In genomic region chr2:216775043-216775453, GRCh38 we compare ENCODE assay signal across 9 cellular contexts.
A peak's percentile ranks its signal among the peaks of the same experiment; 100 is the strongest.
DNase-seq lines count a peak whose midpoint lies in the region; ATAC-seq and FAIRE-seq lines count a peak whose summit lies in the region.
"Had no signal": no experiment of that assay in that cellular context is flagged by ENCODE, and none has a peak within 500 bp of the region (broad histone marks: within the 10 kb centered on the region; RNA-seq: fewer than 3 reads in every experiment).

No MANE protein-coding gene starts in this region.

- FAIRE-seq in HTR-8/SVneo (lab: Jason Lieb, UNC) = peak; percentile 90

- peak; percentile 99 for DNase-seq in A172 (ENCODE audit: low spot score)
- peak; percentile 93 for DNase-seq in HTR-8/SVneo (ENCODE audit: insufficient read length, low spot score)
- DNase-seq in astrocyte of the hippocampus (ENCODE audit: low read depth, low spot score) = peak; percentile 96
- DNase-seq in islet precursor cell = peak; percentile 99
- no peak for DNase-seq in NCI-H524 treated with DMSO at 0.1 percent for 48 hours (lab: John Stamatoyannopoulos, UW)
- DNase-seq in stimulated activated naive CD4-positive, alpha-beta T cell treated with Interleukin-2 at 50 U/mL for 16 hours (lab: John Stamatoyannopoulos, UW) = no peak
- DNase-seq: CD4-positive, CD25-positive, alpha-beta regulatory T cell had no signal

- ATAC-seq in HG02588 (IDR thresholded peaks at IDR 0.05; ENCODE audit: unreplicated experiment) (no peak), GM19023 (IDR thresholded peaks at IDR 0.05; ENCODE audit: unreplicated experiment) (no peak)

Comparison
In these comparisons a context has a peak if more than half of its experiments do, and no peak if none do; other contexts are left out.
1. DNase-seq: peak in A172 (single experiment), HTR-8/SVneo (single experiment), astrocyte of the hippocampus (single experiment) and islet precursor cell (single experiment); none in NCI-H524 treated with DMSO at 0.1 percent for 48 hours (single experiment) and stimulated activated naive CD4-positive, alpha-beta T cell treated with Interleukin-2 at 50 U/mL for 16 hours (single experiment).